ENCODE assay signal across 35 cellular contexts in the genomic region with DNA sequence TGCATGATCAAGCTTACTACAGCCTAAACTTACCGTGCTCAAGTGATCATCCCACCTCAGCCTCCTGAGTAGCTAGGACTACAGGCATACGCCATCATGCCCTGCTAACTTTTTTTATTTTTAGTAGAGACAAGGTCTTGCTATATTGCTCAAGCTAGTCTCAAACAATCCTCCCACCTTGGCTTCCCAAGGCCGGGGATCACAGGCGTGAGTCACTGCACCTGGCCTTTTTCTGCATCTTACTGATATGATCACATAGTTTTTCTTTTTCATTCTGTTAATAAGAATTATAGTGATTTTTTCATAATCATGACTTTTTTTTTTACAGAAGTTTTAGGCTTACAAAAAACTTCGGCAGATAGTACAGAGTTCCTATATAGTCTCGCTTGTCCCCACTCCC.
DNase-seq lines count a peak whose midpoint lies in the region; FAIRE-seq and TF ChIP-seq lines count a peak whose summit lies in the region.
"Had no signal": no experiment of that assay in that cellular context is flagged by ENCODE, and none has a peak within 500 bp of the region (broad histone marks: within the 10 kb centered on the region; RNA-seq: fewer than 3 reads in every experiment).

No MANE protein-coding gene starts in this region.

- H4K12ac ChIP-seq in trophoblast cell (ENCODE audit: low read depth, low read length), result no peak overlapping the region

- no peak overlapping the region for H2BK5ac ChIP-seq in trophoblast cell (ENCODE audit: low read depth, low read length, poor library complexity)

- no peak for FAIRE-seq in RCC 7860 (lab: Jason Lieb, UNC)
- FAIRE-seq: A204.1, A549, D721Med had no signal

- H3K27me3 Mint-ChIP-seq in endodermal cell (ENCODE audit: insufficient read depth), result no peaks in the 10 kb centered on the region
- H3K27me3 Mint-ChIP-seq: B cell had no signal

- H2BK12ac ChIP-seq in trophoblast cell (ENCODE audit: low read length), result no peak overlapping the region

- H3K9me3 Mint-ChIP-seq in endodermal cell, result peaks cover 45% of the 10 kb centered on the region

- H2AFZ ChIP-seq in trophoblast cell (ENCODE audit: insufficient read depth, low read length, poor library complexity), result no peak overlapping the region

- no peak overlapping the region for H3K27ac Mint-ChIP-seq in endodermal cell
- H3K27ac Mint-ChIP-seq: B cell; CD4-positive, alpha-beta memory T cell; CD4-positive, alpha-beta T cell; CD4-positive, CD25-positive, alpha-beta regulatory T cell; CD8-positive, alpha-beta memory T cell; CD8-positive, alpha-beta T cell had no signal

- no peak overlapping the region for H3K14ac ChIP-seq in trophoblast cell (ENCODE audit: low read length)

- H3K36me3 Mint-ChIP-seq in endodermal cell (ENCODE audit: low read depth), result peaks cover 67% of the 10 kb centered on the region
- H3K36me3 Mint-ChIP-seq: CD4-positive, CD25-positive, alpha-beta regulatory T cell; CD8-positive, alpha-beta T cell had no signal

- H3K4me1 Mint-ChIP-seq in endodermal cell, result peaks cover 17% of the 10 kb centered on the region
- H3K4me1 Mint-ChIP-seq: B cell; CD4-positive, alpha-beta memory T cell; CD4-positive, CD25-positive, alpha-beta regulatory T cell; CD8-positive, alpha-beta memory T cell had no signal

- no peak overlapping the region for H2BK120ac ChIP-seq in trophoblast cell (ENCODE audit: insufficient read depth, low read length, poor library complexity)

- peak overlapping the region; percentile 49 for H3K4me3 ChIP-seq in adipocyte (ENCODE audit: low read length)
- H3K4me3 ChIP-seq in endodermal cell (ENCODE audit: low read length), result peak overlapping the region; percentile 39
- no peak overlapping the region for H3K4me3 ChIP-seq in trophoblast cell (ENCODE audit: low read depth, low read length)
- H3K4me3 ChIP-seq: A549, BLaER1 had no signal

- no peak overlapping the region for H2AK5ac ChIP-seq in trophoblast cell (ENCODE audit: low read length)

- H3K4me1 ChIP-seq in adipocyte (ENCODE audit: control insufficient read depth, insufficient read depth, low read length) (no peaks in the 10 kb centered on the region), endodermal cell (ENCODE audit: control insufficient read depth, insufficient read depth, low read length) (no peaks in the 10 kb centered on the region), trophoblast cell (ENCODE audit: control insufficient read depth in 1 of 2, insufficient read depth in 2 of 2, low read length in 2 of 2) (no peaks in the 10 kb centered on the region)
- H3K4me1 ChIP-seq: A549, BE2C, Caco-2 had no signal

- peaks cover 49% of the 10 kb centered on the region for H3K36me3 ChIP-seq in adipocyte (ENCODE audit: control insufficient read depth, insufficient read depth, low read length, severe bottlenecking)
- H3K36me3 ChIP-seq in endodermal cell (ENCODE audit: control insufficient read depth, insufficient read depth, low read length), result peaks cover 50% of the 10 kb centered on the region
- peaks cover 4 to 5% of the 10 kb centered on the region in 2 experiments for H3K36me3 ChIP-seq in trophoblast cell (ENCODE audit: control insufficient read depth in 1 of 2, insufficient read depth in 2 of 2, low read length in 2 of 2)
- H3K36me3 ChIP-seq: BE2C had no signal

- no peak overlapping the region for H3K4me3 Mint-ChIP-seq in endodermal cell
- H3K4me3 Mint-ChIP-seq: B cell; CD14-positive monocyte; CD4-positive, alpha-beta memory T cell; CD4-positive, alpha-beta T cell; CD4-positive, CD25-positive, alpha-beta regulatory T cell; CD8-positive, alpha-beta memory T cell; CD8-positive, alpha-beta T cell had no signal

- H3K9ac ChIP-seq in adipocyte (ENCODE audit: low read length), result no peak overlapping the region
- no peak overlapping the region for H3K9ac ChIP-seq in endodermal cell (ENCODE audit: extremely low read depth, low read length, poor library complexity, severe bottlenecking)
- no peak overlapping the region for H3K9ac ChIP-seq in trophoblast cell (ENCODE audit: low read length)
- H3K9ac ChIP-seq: BLaER1; BLaER1 treated with 17β-estradiol and CSF1 and Interleukin-3, amounts not matched to agents 10 nM and 100 nM had no signal

- H3K27me3 ChIP-seq in adipocyte (replicated peaks; ENCODE audit: control insufficient read depth, insufficient read depth, low read length), result no peaks in the 10 kb centered on the region
- no peaks in the 10 kb centered on the region for H3K27me3 ChIP-seq in endodermal cell (ENCODE audit: control insufficient read depth, insufficient read depth, low read length, poor library complexity, severe bottlenecking)
- no peaks in the 10 kb centered on the region for H3K27me3 ChIP-seq in trophoblast cell (ENCODE audit: insufficient read depth, low read length)
- H3K27me3 ChIP-seq: BE2C; BLaER1; BLaER1 treated with 17β-estradiol and CSF1 and Interleukin-3, amounts not matched to agents 10 nM and 100 nM had no signal

- DNase-seq in adipocyte (ENCODE audit: low read depth), result no peak
- DNase-seq in endodermal cell, result no peak
- DNase-seq in trophoblast cell, result peak; percentile 58 to 72
- DNase-seq in RCC 7860 (ENCODE audit: low spot score), result no peak
- no peak for DNase-seq in NOMO-1 treated with dmso at 0.1 percent for 144 hours (lab: John Stamatoyannopoulos, UW; ENCODE audit: unreplicated experiment)
- no peak for DNase-seq in NCI-H2107 treated with DMSO at 0.1 percent for 48 hours (lab: John Stamatoyannopoulos, UW; ENCODE audit: unreplicated experiment)
- DNase-seq: 8988T; ACHN; AML-193; BE2C; C1 segment of cervical spinal cord; Caco-2; Calu3; CD4-positive, alpha-beta memory T cell; CD4-positive, alpha-beta T cell; CD4-positive, CD25-positive, alpha-beta regulatory T cell; CD8-positive, alpha-beta memory T cell; CD8-positive, alpha-beta T cell; COR-L47; DMS 273 treated with DMSO at 0.1 percent for 48 hours; DMS153; DMS53; DMS79; DMS79 treated with DMSO at 0.1 percent for 48 hours; DND-41; EL had no signal

- H4K8ac ChIP-seq in trophoblast cell (ENCODE audit: low read depth, low read length), result no peak overlapping the region

- H3K27ac ChIP-seq in endodermal cell (ENCODE audit: low read depth, low read length), result no peak overlapping the region
- H3K27ac ChIP-seq in trophoblast cell (ENCODE audit: low read depth, low read length), result no peak overlapping the region
- H3K27ac ChIP-seq: 22Rv1; A549; BLaER1; BLaER1 treated with 17β-estradiol and CSF1 and Interleukin-3, amounts not matched to agents 10 nM and 100 nM; C4-2B had no signal

- H4K91ac ChIP-seq in trophoblast cell (ENCODE audit: low read depth, low read length), result no peak overlapping the region

- H3K79me2 ChIP-seq in trophoblast cell (ENCODE audit: control insufficient read depth, insufficient read depth, low read length, poor library complexity), result no peaks in the 10 kb centered on the region

- no peak overlapping the region for H3K18ac ChIP-seq in trophoblast cell (ENCODE audit: low read length)

- TF ChIP-seq CTCF in endodermal cell (conservative IDR thresholded peaks at IDR 0.05), result no peak

- no peak overlapping the region for H3K4ac ChIP-seq in trophoblast cell (ENCODE audit: low read depth, low read length)

- H3K23ac ChIP-seq in trophoblast cell (ENCODE audit: low read length), result no peak overlapping the region

- H3K4me2 ChIP-seq in trophoblast cell (ENCODE audit: low read length), result no peak overlapping the region
- H3K4me2 ChIP-seq: A549; BLaER1; BLaER1 treated with 17β-estradiol and CSF1 and Interleukin-3, amounts not matched to agents 10 nM and 100 nM had no signal

- 92 to 100% methylated on average over 1 to 6 of the region's 6 CpGs for WGBS in endodermal cell (ENCODE audit: insufficient coverage in 1 of 2, insufficient read length in 1 of 2), 2 experiments
- no CpG with 5 or more reads among the region's 6 CpGs for WGBS in trophoblast cell (ENCODE audit: extremely low coverage, insufficient coverage, insufficient read length)

- H3K9me3 ChIP-seq in adipocyte (ENCODE audit: control insufficient read depth, low read length), result peaks cover 21% of the 10 kb centered on the region
- H3K9me3 ChIP-seq in endodermal cell (ENCODE audit: control insufficient read depth, low read length), result peaks cover 54% of the 10 kb centered on the region
- H3K9me3 ChIP-seq in trophoblast cell (ENCODE audit: insufficient read depth, low read depth, low read length), result peaks cover 5% of the 10 kb centered on the region
- H3K9me3 ChIP-seq: BE2C had no signal

- no peaks in the 10 kb centered on the region for H3K79me1 ChIP-seq in trophoblast cell (ENCODE audit: low read length)

Comparison
In these comparisons a context has a peak if more than half of its experiments do, and no peak if none do; other contexts are left out.
1. DNase-seq: peak in trophoblast cell (2 of 2); none in adipocyte (single experiment), endodermal cell (single experiment), RCC 7860 (single experiment), NOMO-1 treated with dmso at 0.1 percent for 144 hours (single experiment) and NCI-H2107 treated with DMSO at 0.1 percent for 48 hours (single experiment).